ENCODE assay signal across 8 cellular contexts in genomic region chr1:224329842-224330753, GRCh38. TPM values are rescaled to one million over a fixed set of nuclear protein-coding genes. Genes with fewer than 3 reads are reported as not detected.
DNase-seq lines count a peak whose midpoint lies in the region; ATAC-seq and TF ChIP-seq lines count a peak whose summit lies in the region.

Gene NVL, minus strand, starts transcription at chr1:224330172. Its CDS starts 45 bp downstream, at chr1:224330127.

- no TSS peak for BruUV-seq in A673 (replicated peaks; lab: Mats Ljungman, UMichigan)

- intact Hi-C loops in A673 (cut with micrococcal nuclease; ENCODE audit: unreplicated experiment) (loop anchor here (1.0 to 10.0 kb wide), 2 partner anchors 216 to 515 kb away; partner anchors contain the start of gene FBXO28), gastrocnemius medialis (cut with DNase I; ENCODE audit: low total_unique reads) (loop anchor here (1.0 kb wide), 3 partner anchors 26 to 217 kb away; partner anchors contain the start of gene CNIH4)

- no peaks in the 10 kb centered on the region for H3K9me3 Mint-ChIP-seq in brain

- peak within 1 kb of the TSS; percentile 97 for H3K27ac ChIP-seq in A673 (ENCODE audit: low read depth, low read length, poor library complexity, severe bottlenecking)
- H3K27ac ChIP-seq in gastrocnemius medialis = peak within 1 kb of the TSS; percentile 87 to 95 (median 91)

- H3K27ac Mint-ChIP-seq in brain = peak within 1 kb of the TSS; percentile 100

- H3K27me3 Mint-ChIP-seq in brain = peaks cover 21% of the 10 kb centered on the region

- H3K27me3 ChIP-seq in A673 (replicated peaks; ENCODE audit: insufficient read depth, low read depth, low read length, poor library complexity) (no peaks in the 10 kb centered on the region), gastrocnemius medialis (no peaks in the 10 kb centered on the region)

- peak within 1 kb of the TSS; percentile 79 for H3K4me3 ChIP-seq in A673 (ENCODE audit: low read depth, low read length, poor library complexity, severe bottlenecking)
- peak within 1 kb of the TSS; percentile 98 for H3K4me3 ChIP-seq in iPS-11a (ENCODE audit: low read depth, low read length)
- peak within 1 kb of the TSS; percentile 87 to 96 (median 89) for H3K4me3 ChIP-seq in gastrocnemius medialis

- CTCF ChIA-PET in A673 (lab: Charles Lee) = interaction anchor here (0.6 kb wide), 1 partner anchor 628 kb away, joined by 4 read pairs; no protein-coding TSS in a partner anchor

- peaks cover 13% of the 10 kb centered on the region for H3K4me1 ChIP-seq in A673 (ENCODE audit: insufficient read depth, low read length, poor library complexity, severe bottlenecking)
- peaks cover 17 to 19% of the 10 kb centered on the region in 2 donors for H3K4me1 ChIP-seq in gastrocnemius medialis

- peak; percentile 86 for ATAC-seq in GM18867 (IDR thresholded peaks at IDR 0.05; ENCODE audit: unreplicated experiment)
- peak; percentile 64 for ATAC-seq in HG03097 (IDR thresholded peaks at IDR 0.05; ENCODE audit: low FRiP score, unreplicated experiment)
- ATAC-seq in gastrocnemius medialis = peak; percentile 96 to 97

- H3K4me3 Mint-ChIP-seq in brain = peak within 1 kb of the TSS; percentile 93 to 99 (median 97)

- H3K4me1 Mint-ChIP-seq in brain = peaks cover 49% of the 10 kb centered on the region

- DNase-seq in A673 (ENCODE audit: low spot score) = peak; percentile 96
- peak; percentile 91 for DNase-seq in NCI-H2171 (lab: John Stamatoyannopoulos, UW)
- DNase-seq in UCSD-AML1 (lab: John Stamatoyannopoulos, UW; ENCODE audit: unreplicated experiment) = peak; percentile 88
- DNase-seq in gastrocnemius medialis = peak; percentile 78 to 82

- TF ChIP-seq POLR2A in gastrocnemius medialis (IDR thresholded peaks at IDR 0.05) = peak; percentile 50 to 53

- no peak for TF ChIP-seq CTCF in A673 (conservative IDR thresholded peaks at IDR 0.05; ENCODE audit: low read depth, low read length)
- no peak for TF ChIP-seq CTCF in brain (conservative IDR thresholded peaks at IDR 0.05)
- TF ChIP-seq CTCF in gastrocnemius medialis (IDR thresholded peaks at IDR 0.05 in 4 of 5, conservative IDR thresholded peaks at IDR 0.05 in 1 of 5) = no peak

- POLR2A ChIA-PET in A673 (lab: Charles Lee; ENCODE audit: low non-redundant PET) = no interaction called here

- no peaks in the 10 kb centered on the region for H3K9me3 ChIP-seq in A673 (ENCODE audit: low read depth, low read length, poor library complexity, severe bottlenecking)
- no peaks in the 10 kb centered on the region for H3K9me3 ChIP-seq in gastrocnemius medialis

- H3K36me3 Mint-ChIP-seq in brain = no peaks in the 10 kb centered on the region

- H3K36me3 ChIP-seq in A673 (ENCODE audit: insufficient read depth, low read length, poor library complexity, severe bottlenecking) (no peaks in the 10 kb centered on the region), gastrocnemius medialis (peaks cover 0 to 9% of the 10 kb centered on the region in 2 donors)

- in situ Hi-C loops in gastrocnemius medialis (cut with MboI; ENCODE audit: low sequenced_read_pairs in 4 of 4) = loop anchor here (10.0 to 25.0 kb wide), 5 partner anchors 125 to 218 kb away; partner anchors contain the start of gene FBXO28 (in 4 of the 4)

RNA-seq across cellular contexts. Expression of gene NVL, which starts in this region (rescaled TPM):
- 52.5 and 54.8 TPM in 2 replicates for total RNA-seq in A673 (2021)
- 19.1 TPM for polyA plus RNA-seq in brain (ENCODE audit: insufficient read depth, low read depth, low replicate concordance)
- total RNA-seq in gastrocnemius medialis = 10 to 100 TPM in 1 of 4 donors, 1 to 10 TPM in 3; 6.5 to 32.5 (median 7.7) TPM

Comparison
In these comparisons a context has a peak if more than half of its experiments do, and no peak if none do; other contexts are left out.
1. Peak in every context shown above with its lines: DNase-seq, ATAC-seq, H3K4me3 ChIP-seq and H3K27ac ChIP-seq.